Comparison of ENCODE assay signal across 21 cellular contexts in genomic region chr12:42612258-42612608, GRCh38. TPM values are rescaled to one million over a fixed set of nuclear protein-coding genes. Genes with fewer than 3 reads are reported as not detected.
A peak's percentile ranks its signal among the peaks of the same experiment; 100 is the strongest.
DNase-seq lines count a peak whose midpoint lies in the region; FAIRE-seq and TF ChIP-seq lines count a peak whose summit lies in the region.
"Had no signal": no experiment of that assay in that cellular context is flagged by ENCODE, and none has a peak within 500 bp of the region (broad histone marks: within the 10 kb centered on the region; RNA-seq: fewer than 3 reads in every experiment).

No MANE protein-coding gene starts in this region.

- H3K9me3 ChIP-seq in adipocyte (ENCODE audit: control insufficient read depth, low read length) (peaks cover 6% of the 10 kb centered on the region), endothelial cell of umbilical vein (replicated peaks; ENCODE audit: control insufficient read depth, insufficient read depth, low read length) (no peaks in the 10 kb centered on the region), smooth muscle cell (replicated peaks; ENCODE audit: low read depth) (peaks cover 6% of the 10 kb centered on the region)
- H3K9me3 ChIP-seq: BLaER1 had no signal

- no peaks in the 10 kb centered on the region for H3K9me1 ChIP-seq in endothelial cell of umbilical vein (replicated peaks; ENCODE audit: control insufficient read depth, extremely low read depth, insufficient read depth, low read length)

- dilution Hi-C loops in endothelial cell of umbilical vein (cut with MboI; ENCODE audit: extremely low pct_ligation_motif_present, low sequenced_read_pairs): no loop called here

- POLR2A ChIA-PET in endothelial cell of umbilical vein (lab: Charles Lee): no interaction called here

- intact Hi-C loops in endothelial cell of umbilical vein (cut with micrococcal nuclease): no loop called here

- TF ChIP-seq CTCF in endothelial cell of umbilical vein (IDR thresholded peaks at IDR 0.05; ENCODE audit: extremely low read depth in 1 of 2, insufficient read depth in 1 of 2, low read depth in 1 of 2, low read length in 2 of 2) (no peak), smooth muscle cell (IDR thresholded peaks at IDR 0.05; ENCODE audit: borderline replicate concordance, insufficient read depth, poor library complexity, severe bottlenecking) (no peak)

- no peaks in the 10 kb centered on the region for H3K36me3 ChIP-seq in adipocyte (ENCODE audit: control insufficient read depth, insufficient read depth, low read length, severe bottlenecking)
- no peaks in the 10 kb centered on the region for H3K36me3 ChIP-seq in endothelial cell of umbilical vein (ENCODE audit: control insufficient read depth in 2 of 2, extremely low read depth in 1 of 2, insufficient read depth in 2 of 2, low read length in 2 of 2)
- H3K36me3 ChIP-seq in smooth muscle cell (ENCODE audit: low read depth): no peaks in the 10 kb centered on the region
- H3K36me3 ChIP-seq: BLaER1 had no signal

- H3K79me2 ChIP-seq in endothelial cell of umbilical vein (ENCODE audit: control insufficient read depth, insufficient read depth, low read length): no peaks in the 10 kb centered on the region
- H3K79me2 ChIP-seq in smooth muscle cell (ENCODE audit: low read depth): no peaks in the 10 kb centered on the region

- no peak overlapping the region for H2AFZ ChIP-seq in endothelial cell of umbilical vein (ENCODE audit: low read depth, low read length)
- H2AFZ ChIP-seq in smooth muscle cell (ENCODE audit: low read depth): peak overlapping the region; percentile 27

- TF ChIP-seq POLR2A in endothelial cell of umbilical vein (IDR thresholded peaks at IDR 0.05; ENCODE audit: low read depth, low read length) (no peak), H54 (IDR thresholded peaks at IDR 0.05; ENCODE audit: low read depth, low read length) (no peak)

- H4K20me1 ChIP-seq in endothelial cell of umbilical vein (replicated peaks; ENCODE audit: control insufficient read depth, extremely low read depth, insufficient read depth, low read length): no peaks in the 10 kb centered on the region
- no peaks in the 10 kb centered on the region for H4K20me1 ChIP-seq in smooth muscle cell (ENCODE audit: low read depth)
- H4K20me1 ChIP-seq: BLaER1 had no signal

- peak overlapping the region; percentile 26 for H3K4me3 ChIP-seq in adipocyte (ENCODE audit: low read length)
- no peak overlapping the region for H3K4me3 ChIP-seq in endothelial cell of umbilical vein (replicated peaks in 1 of 3; ENCODE audit: insufficient read depth in 1 of 3, low read depth in 1 of 3, low read length in 3 of 3)
- H3K4me3 ChIP-seq in smooth muscle cell: no peak overlapping the region
- H3K4me3 ChIP-seq: BLaER1 had no signal

- BruUV-seq in endothelial cell of umbilical vein (replicated peaks; lab: Mats Ljungman, UMichigan): no TSS peak

- no peak overlapping the region for H3K27ac ChIP-seq in endothelial cell of umbilical vein (ENCODE audit: insufficient read depth, low read depth, low read length)
- no peak overlapping the region for H3K27ac ChIP-seq in smooth muscle cell (ENCODE audit: low read depth)
- H3K27ac ChIP-seq: BLaER1, RWPE1 had no signal

- H3K4me2 ChIP-seq in endothelial cell of umbilical vein (ENCODE audit: insufficient read depth, low read length): peak overlapping the region; percentile 62
- no peak overlapping the region for H3K4me2 ChIP-seq in smooth muscle cell
- H3K4me2 ChIP-seq: BLaER1 had no signal

- H3K27me3 ChIP-seq in adipocyte (replicated peaks; ENCODE audit: control insufficient read depth, insufficient read depth, low read length) (no peaks in the 10 kb centered on the region), endothelial cell of umbilical vein (ENCODE audit: control insufficient read depth in 2 of 2, insufficient read depth in 2 of 2, low read length in 2 of 2) (no peaks in the 10 kb centered on the region), smooth muscle cell (ENCODE audit: low read depth) (no peaks in the 10 kb centered on the region)
- H3K27me3 ChIP-seq: BLaER1 had no signal

- DNase-seq in adipocyte (ENCODE audit: low read depth) (peak; percentile 66), endothelial cell of umbilical vein (ENCODE audit: low read depth, low spot score) (no peak), iris pigment epithelial cell (ENCODE audit: low read depth) (peak; percentile 5), smooth muscle cell (lab: John Stamatoyannopoulos, UW; ENCODE audit: unreplicated experiment) (no peak), H54 (ENCODE audit: insufficient read length, low spot score) (no peak), NCI-H1436 (lab: John Stamatoyannopoulos, UW) (no peak), NCI-H2107 treated with DMSO at 0.1 percent for 48 hours (lab: John Stamatoyannopoulos, UW; ENCODE audit: unreplicated experiment) (no peak), NOMO-1 treated with dmso at 0.1 percent for 144 hours (lab: John Stamatoyannopoulos, UW; ENCODE audit: unreplicated experiment) (no peak)
- DNase-seq: CD8-positive, alpha-beta memory T cell; DMS53; MM.1S; NCI-H1092; NCI-H510A treated with DMSO at 0.1 percent for 48 hours; NCI-H82; PC-3; SIG-M5 had no signal

- FAIRE-seq in endothelial cell of umbilical vein (lab: Jason Lieb, UNC) (peak; percentile 83), H54 (lab: Jason Lieb, UNC) (no peak)
- FAIRE-seq: GM12891, GM18507, H1 had no signal

- H3K9ac ChIP-seq in adipocyte (ENCODE audit: low read length) (peak overlapping the region; percentile 24), endothelial cell of umbilical vein (replicated peaks; ENCODE audit: extremely low read depth, insufficient read depth, low read length) (no peak overlapping the region), smooth muscle cell (ENCODE audit: low read depth) (no peak overlapping the region)
- H3K9ac ChIP-seq: BLaER1 had no signal

- peaks cover 15% of the 10 kb centered on the region for H3F3A ChIP-seq in smooth muscle cell (ENCODE audit: low read depth)

- CTCF ChIA-PET in endothelial cell of umbilical vein (lab: Charles Lee): no interaction called here

- H3K4me1 ChIP-seq in adipocyte (ENCODE audit: control insufficient read depth, insufficient read depth, low read length) (peaks cover 33% of the 10 kb centered on the region), endothelial cell of umbilical vein (ENCODE audit: control insufficient read depth, extremely low read depth, insufficient read depth, low read length) (peaks cover 9% of the 10 kb centered on the region), smooth muscle cell (ENCODE audit: low read depth) (no peaks in the 10 kb centered on the region)
- H3K4me1 ChIP-seq: BLaER1 had no signal

TF ChIP-seq in endothelial cell of umbilical vein, 7 proteins besides CTCF, POLR2A, EP300 and RAD21:
- no peak for TF ChIP-seq MYC (IDR thresholded peaks at IDR 0.05; ENCODE audit: low read depth, low read length)
- no peak for TF ChIP-seq GATA2 (IDR thresholded peaks at IDR 0.05; ENCODE audit: insufficient read depth, insufficient read length, low read depth, low read length)
- TF ChIP-seq MAX (IDR thresholded peaks at IDR 0.05; ENCODE audit: insufficient read depth, insufficient read length): no peak
- no peak for TF ChIP-seq EZH2 (IDR thresholded peaks at IDR 0.05; ENCODE audit: borderline replicate concordance, low read depth, low read length, severe bottlenecking)
- TF ChIP-seq JUN (IDR thresholded peaks at IDR 0.05; ENCODE audit: borderline replicate concordance, insufficient read depth, insufficient read length, low read depth): no peak
- no peak for TF ChIP-seq POLR2AphosphoS5 (IDR thresholded peaks at IDR 0.05; ENCODE audit: insufficient read depth, low read depth, low read length)
- no peak for TF ChIP-seq FOS (IDR thresholded peaks at IDR 0.05; ENCODE audit: borderline replicate concordance, insufficient read depth, low read length)

RNA-seq across cellular contexts. Expression of gene PRICKLE1, which starts 22.7 kb away (rescaled TPM):
- total RNA-seq in endothelial cell of umbilical vein: 69.0 and 86.0 TPM in 2 replicates
- 22.0 and 34.3 TPM in 2 replicates for polyA plus RNA-seq in endothelial cell of umbilical vein
- 31.1 and 31.4 TPM in 2 replicates for polyA plus RNA-seq in endothelial cell of umbilical vein (2011; cell fraction: cytosol; rRNA removed)
- polyA plus RNA-seq in endothelial cell of umbilical vein (2011; cell fraction: nucleus; rRNA removed): 58.0 and 65.5 TPM in 2 replicates
- 23.2 and 38.0 TPM in 2 replicates for polyA plus RNA-seq in endothelial cell of umbilical vein (2012)
- 191 and 247 TPM in 2 replicates for polyA minus RNA-seq in endothelial cell of umbilical vein
- polyA minus RNA-seq in endothelial cell of umbilical vein (2011; cell fraction: cytosol; rRNA and poly(A)+ RNA removed): not detected
- 85.1 and 142 TPM in 2 replicates for polyA minus RNA-seq in endothelial cell of umbilical vein (2011; cell fraction: nucleus; rRNA and poly(A)+ RNA removed)
- total RNA-seq in smooth muscle cell: 39.4 and 45.7 TPM in 2 replicates
- polyA plus RNA-seq in smooth muscle cell: 42.2 and 55.4 TPM in 2 replicates
- total RNA-seq: CD8-positive, alpha-beta memory T cell had no signal

Comparison
In these comparisons a context has a peak if more than half of its experiments do, and no peak if none do; other contexts are left out.
1. DNase-seq: peak in adipocyte (single experiment) and iris pigment epithelial cell (single experiment); none in endothelial cell of umbilical vein (single experiment), smooth muscle cell (single experiment), H54 (single experiment), NCI-H1436 (single experiment), NCI-H2107 treated with DMSO at 0.1 percent for 48 hours (single experiment) and NOMO-1 treated with dmso at 0.1 percent for 144 hours (single experiment).